Comparison of ENCODE assay signal across 1 cellular context in genomic region chr5:137215261-137215660, GRCh38.
TF ChIP-seq lines count a peak whose summit lies in the region.

No MANE protein-coding gene starts in this region.

TF ChIP-seq in A549, 52 proteins besides CTCF, POLR2A, EP300 and RAD21 (continued from another document):
- TF ChIP-seq PBX3 (IDR thresholded peaks at IDR 0.05), result no peak
TF ChIP-seq in A549: peak in this region for 0.
